13 cellular contexts compared by ENCODE assay signal in genomic region chr11:4459470-4459869, GRCh38. TPM values are rescaled to one million over a fixed set of nuclear protein-coding genes. Genes with fewer than 3 reads are reported as not detected.
DNase-seq lines count a peak whose midpoint lies in the region; ATAC-seq and TF ChIP-seq lines count a peak whose summit lies in the region.
"Had no signal": no experiment of that assay in that cellular context is flagged by ENCODE, and none has a peak within 500 bp of the region (broad histone marks: within the 10 kb centered on the region; RNA-seq: fewer than 3 reads in every experiment).

No MANE protein-coding gene starts in this region.

- H3K36me3 Mint-ChIP-seq in Calu3 (ENCODE audit: insufficient read depth, unreplicated experiment) = no peaks in the 10 kb centered on the region

- WGBS in right cardiac atrium = 45% methylated on average over 4 of the region's 4 CpGs

- no peaks in the 10 kb centered on the region for H3K4me1 ChIP-seq in right cardiac atrium (ENCODE audit: control insufficient read depth, insufficient read depth, low read length)

- peaks cover 12% of the 10 kb centered on the region for H3K4me1 Mint-ChIP-seq in Calu3 (ENCODE audit: low read depth, unreplicated experiment)

- H3K27me3 Mint-ChIP-seq in Calu3 (ENCODE audit: unreplicated experiment) = peaks cover 55% of the 10 kb centered on the region

- no peaks in the 10 kb centered on the region for H3K27me3 ChIP-seq in right cardiac atrium (ENCODE audit: control insufficient read depth, insufficient read depth)

- in situ Hi-C loops in KBM-7 (cut with MboI; ENCODE audit: low pct_unique_long_range_greater_than_20kb, low sequenced_read_pairs) = no loop called here

- intact Hi-C loops in Calu3 (cut with micrococcal nuclease; ENCODE audit: unreplicated experiment) (no loop called here), right cardiac atrium (cut with DNase I) (no loop called here)

- peak; percentile 44 for DNase-seq in Calu3
- DNase-seq in KBM-7 = peak; percentile 28
- peak in 2 of 3 donors; percentile 29 to 72 for DNase-seq in right cardiac atrium
- no peak for DNase-seq in activated gamma-delta T cell treated with Interleukin-2 at 50 U/mL for 16 hours
- DNase-seq in NCI-H1048 (lab: John Stamatoyannopoulos, UW) = no peak
- DNase-seq in GM10248 (ENCODE audit: extremely low spot score) = no peak
- DNase-seq: activated CD4-positive, alpha-beta T cell treated with anti-CD3 and anti-CD28 coated beads for 48 hours; cortex of kidney; HCEC 1CT; NCI-H187 treated with DMSO at 0.1 percent for 48 hours had no signal

- peaks cover 3% of the 10 kb centered on the region for H3K9me3 ChIP-seq in right cardiac atrium (ENCODE audit: control insufficient read depth, low read length)

- POLR2A ChIA-PET in GM10248 (lab: Yijun Ruan, JAX) = no interaction called here

- no peak overlapping the region for H3K27ac ChIP-seq in right cardiac atrium (ENCODE audit: low read length)

- ATAC-seq in GM19468 (IDR thresholded peaks at IDR 0.05; ENCODE audit: extremely low read depth, unreplicated experiment) (peak; percentile 77), right cardiac atrium (peak; percentile 54 to 64), HG03378 (IDR thresholded peaks at IDR 0.05; ENCODE audit: unreplicated experiment) (no peak)

- H3K27ac Mint-ChIP-seq in Calu3 (ENCODE audit: unreplicated experiment) = no peak overlapping the region

- CTCF ChIA-PET in Calu3 (lab: Charles Lee) (no interaction called here), GM10248 (lab: Yijun Ruan, JAX) (no interaction called here)

- H3K9me3 Mint-ChIP-seq in Calu3 (ENCODE audit: low read depth, unreplicated experiment) = peaks cover 6% of the 10 kb centered on the region

- no TSS peak for BruUV-seq in Calu3 (replicated peaks; lab: Mats Ljungman, UMichigan)

- TF ChIP-seq CTCF in Calu3 (IDR thresholded peaks at IDR 0.05; ENCODE audit: unreplicated experiment) (no peak), GM10248 (IDR thresholded peaks at IDR 0.05; ENCODE audit: control extremely low read depth, extremely low read depth, low read depth, missing control alignments) (no peak)

- H3K4me3 ChIP-seq in right cardiac atrium (ENCODE audit: low read length) = no peak overlapping the region

- H3K4me3 Mint-ChIP-seq in Calu3 (ENCODE audit: low read depth, unreplicated experiment) = no peak overlapping the region

RNA-seq across cellular contexts. Expression of gene OR52K2, which starts 10.4 kb away (rescaled TPM):
- total RNA-seq in Calu3 (2022) (not detected in 2 replicates), right cardiac atrium (under 1 TPM in 1 of 4 donors, not detected in 3; 0.29 TPM)
- polyA plus RNA-seq in right cardiac atrium = not detected
- total RNA-seq: kidney epithelial cell had no signal

RNA-seq across cellular contexts. Expression of gene OR52K1, which starts 23.0 kb away (rescaled TPM):
- total RNA-seq in Calu3 (2022) (not detected in 2 replicates), right cardiac atrium (under 1 TPM in 1 of 4 donors, not detected in 3; 0.06 TPM)
- not detected for polyA plus RNA-seq in right cardiac atrium
- total RNA-seq: kidney epithelial cell had no signal

Comparison
In these comparisons a context has a peak if more than half of its experiments do, and no peak if none do; other contexts are left out.
1. DNase-seq: peak in Calu3 (single experiment), KBM-7 (single experiment) and right cardiac atrium (2 of 3); none in activated gamma-delta T cell treated with Interleukin-2 at 50 U/mL for 16 hours (single experiment), NCI-H1048 (single experiment) and GM10248 (single experiment).